In genomic region chr18:50938912-50939311, GRCh38 we compare ENCODE assay signal across 20 cellular contexts.
"Had no signal": no experiment of that assay in that cellular context is flagged by ENCODE, and none has a peak within 500 bp of the region (broad histone marks: within the 10 kb centered on the region; RNA-seq: fewer than 3 reads in every experiment).

No MANE protein-coding gene starts in this region.

- H3K4me3 ChIP-seq: hepatocyte, left ventricle myocardium inferior, smooth muscle cell had no signal

- H3K27ac ChIP-seq: foreskin keratinocyte, hepatocyte, left ventricle myocardium inferior had no signal

- H3K27ac Mint-ChIP-seq: activated CD8-positive, alpha-beta T cell treated with anti-CD3 and anti-CD28 coated beads, Interleukin-2, amount 10 ng/mL, durations not matched to agents 7 days and 5 days; activated naive CD4-positive, alpha-beta T cell treated with anti-CD3 and anti-CD28 coated beads, Interleukin-2, amount 50 U/mL, for 72 hours; activated T-helper 17 cell treated with anti-CD3 and anti-CD28 coated beads, Interleukin-2, amount 50 U/mL, for 72 hours had no signal

- H3K9me3 ChIP-seq: left ventricle myocardium inferior had no signal

- H3K27me3 Mint-ChIP-seq: activated T-helper 17 cell treated with anti-CD3 and anti-CD28 coated beads, Interleukin-2, amount 50 U/mL, for 72 hours; brain; T-cell had no signal

- H3K4me3 Mint-ChIP-seq: activated CD8-positive, alpha-beta T cell treated with anti-CD3 and anti-CD28 coated beads, Interleukin-2, amount 10 ng/mL, durations not matched to agents 7 days and 5 days; activated T-helper 17 cell treated with anti-CD3 and anti-CD28 coated beads, Interleukin-2, amount 50 U/mL, for 72 hours; brain; T-cell had no signal

- H2AFZ ChIP-seq: hepatocyte had no signal

- H3K27me3 ChIP-seq: foreskin keratinocyte, hepatocyte had no signal

- DNase-seq: activated CD4-positive, alpha-beta T cell treated with anti-CD3 and anti-CD28 coated beads for 1 hour; activated CD4-positive, alpha-beta T cell treated with anti-CD3 and anti-CD28 coated beads, Interleukin-2, amount 50 U/mL, for 1 hour; activated CD8-positive, alpha-beta T cell treated with anti-CD3 and anti-CD28 coated beads, Interleukin-2, amount 10 ng/mL, durations not matched to agents 7 days and 5 days; aorta; dermis blood vessel endothelial cell; effector CD8-positive, alpha-beta T cell; foreskin keratinocyte; left ventricle myocardium inferior; midbrain; nucleus accumbens; posterior cingulate gyrus; stimulated activated CD4-positive, alpha-beta T cell treated with anti-CD3 and anti-CD28 coated beads, Interleukin-15, amount 100 ng/mL, for 24 hours; stimulated activated naive CD4-positive, alpha-beta T cell; T-cell had no signal

- H3K4me1 Mint-ChIP-seq: activated T-helper 17 cell treated with anti-CD3 and anti-CD28 coated beads, Interleukin-2, amount 50 U/mL, for 72 hours; T-cell had no signal

- H3K9me3 Mint-ChIP-seq: activated naive CD4-positive, alpha-beta T cell treated with anti-CD3 and anti-CD28 coated beads, Interleukin-2, amount 50 U/mL, for 72 hours; activated T-helper 17 cell treated with anti-CD3 and anti-CD28 coated beads, Interleukin-2, amount 50 U/mL, for 72 hours; brain; T-cell had no signal

- H3K79me2 ChIP-seq: hepatocyte had no signal

- H3K4me2 ChIP-seq: hepatocyte, smooth muscle cell had no signal

- H3K4me1 ChIP-seq: foreskin keratinocyte had no signal

- ATAC-seq: activated CD8-positive, alpha-beta T cell treated with anti-CD3 and anti-CD28 coated beads, Interleukin-2, amount 10 ng/mL, durations not matched to agents 7 days and 5 days; activated naive CD4-positive, alpha-beta T cell treated with anti-CD3 and anti-CD28 coated beads, Interleukin-2, amount 50 U/mL, for 72 hours; activated T-helper 17 cell treated with anti-CD3 and anti-CD28 coated beads, Interleukin-2, amount 50 U/mL, for 72 hours; foreskin keratinocyte; sciatic nerve; T-cell had no signal
